Comparison of ENCODE assay signal across 19 cellular contexts in genomic region chr5:59089767-59090166, GRCh38.
DNase-seq lines count a peak whose midpoint lies in the region; ATAC-seq and TF ChIP-seq lines count a peak whose summit lies in the region.
"Had no signal": no experiment of that assay in that cellular context is flagged by ENCODE, and none has a peak within 500 bp of the region (broad histone marks: within the 10 kb centered on the region; RNA-seq: fewer than 3 reads in every experiment).

No MANE protein-coding gene starts in this region.

- H3K4me2 ChIP-seq in hepatocyte: peak overlapping the region; percentile 19
- H3K4me2 ChIP-seq: BLaER1 treated with 17β-estradiol and CSF1 and Interleukin-3, amounts not matched to agents 10 nM and 100 nM; GM23338 had no signal

- H3K4me3 ChIP-seq in BE2C (ENCODE audit: low read depth, low read length): peak overlapping the region; percentile 39
- H3K4me3 ChIP-seq in choroid plexus epithelial cell (ENCODE audit: low read depth, low read length): no peak overlapping the region
- no peak overlapping the region for H3K4me3 ChIP-seq in hepatocyte
- no peak overlapping the region for H3K4me3 ChIP-seq in sigmoid colon
- H3K4me3 ChIP-seq: BLaER1 treated with 17β-estradiol and CSF1 and Interleukin-3, amounts not matched to agents 10 nM and 100 nM; GM12878; GM23338 had no signal

- H3K27ac ChIP-seq in hepatocyte: peak overlapping the region; percentile 52
- H3K27ac ChIP-seq in sigmoid colon: peak overlapping the region in 3 of 4 donors; percentile 8 to 74 (median 60)
- H3K27ac ChIP-seq: BLaER1 treated with 17β-estradiol and CSF1 and Interleukin-3, amounts not matched to agents 10 nM and 100 nM had no signal

- no peak overlapping the region for H2AFZ ChIP-seq in hepatocyte
- H2AFZ ChIP-seq: GM23338 had no signal

- TF ChIP-seq CTCF in BE2C (IDR thresholded peaks at IDR 0.05; ENCODE audit: low read depth, low read length) (no peak), choroid plexus epithelial cell (conservative IDR thresholded peaks at IDR 0.05; ENCODE audit: low read depth, low read length) (no peak), hepatocyte (IDR thresholded peaks at IDR 0.05; ENCODE audit: poor library complexity) (no peak), sigmoid colon (IDR thresholded peaks at IDR 0.05) (no peak)

- H3K4me1 ChIP-seq in BE2C: peaks cover 25% of the 10 kb centered on the region
- H3K4me1 ChIP-seq in hepatocyte (ENCODE audit: insufficient read depth): peaks cover 7% of the 10 kb centered on the region
- peaks cover 0 to 62% (median 34%) of the 10 kb centered on the region in 4 donors for H3K4me1 ChIP-seq in sigmoid colon
- H3K4me1 ChIP-seq: BLaER1 treated with 17β-estradiol and CSF1 and Interleukin-3, amounts not matched to agents 10 nM and 100 nM had no signal

- no peak for ATAC-seq in HG03378 (IDR thresholded peaks at IDR 0.05; ENCODE audit: unreplicated experiment)
- ATAC-seq: GM12878, GM23338, HCT116 had no signal

- TF ChIP-seq EP300 in sigmoid colon (IDR thresholded peaks at IDR 0.05): no peak

- no peaks in the 10 kb centered on the region for H3K79me2 ChIP-seq in hepatocyte

- no peaks in the 10 kb centered on the region for H3K9me3 ChIP-seq in BE2C
- H3K9me3 ChIP-seq in hepatocyte (ENCODE audit: low read depth): no peaks in the 10 kb centered on the region
- H3K9me3 ChIP-seq in sigmoid colon: no peaks in the 10 kb centered on the region
- H3K9me3 ChIP-seq: BLaER1 treated with 17β-estradiol and CSF1 and Interleukin-3, amounts not matched to agents 10 nM and 100 nM had no signal

- WGBS in hepatocyte (ENCODE audit: low lambda C conversion rate, missing lambda C conversion rate): 69% methylated on average over 3 of the region's 3 CpGs
- 92 to 95% methylated on average over 3 of the region's 3 CpGs for WGBS in sigmoid colon, 2 donors

- intact Hi-C loops in sigmoid colon (cut with DNase I): loop anchor here (5.0 kb wide), 2 partner anchors 38 to 52 kb away; no protein-coding TSS in a partner anchor

- H3K27me3 ChIP-seq in BE2C (no peaks in the 10 kb centered on the region), hepatocyte (no peaks in the 10 kb centered on the region), sigmoid colon (no peaks in the 10 kb centered on the region)
- H3K27me3 ChIP-seq: BLaER1 treated with 17β-estradiol and CSF1 and Interleukin-3, amounts not matched to agents 10 nM and 100 nM had no signal

- no peak for DNase-seq in BE2C
- DNase-seq in choroid plexus epithelial cell (ENCODE audit: low read depth): peak; percentile 30
- no peak for DNase-seq in hepatocyte (ENCODE audit: low spot score)
- DNase-seq in sigmoid colon: no peak
- DNase-seq in OCI-M2 (lab: John Stamatoyannopoulos, UW; ENCODE audit: unreplicated experiment): no peak
- no peak for DNase-seq in SIG-M5 (lab: John Stamatoyannopoulos, UW)
- no peak for DNase-seq in LoVo (ENCODE audit: low spot score)
- DNase-seq: CD4-positive, alpha-beta T cell; CD8-positive, alpha-beta memory T cell; DMS 273 treated with DMSO at 0.1 percent for 48 hours; DMS79; EL; GDM1; H9 had no signal

- no peaks in the 10 kb centered on the region for H3K36me3 ChIP-seq in BE2C
- H3K36me3 ChIP-seq in hepatocyte (replicated peaks; ENCODE audit: insufficient read depth, low read depth): no peaks in the 10 kb centered on the region
- H3K36me3 ChIP-seq in sigmoid colon: no peaks in the 10 kb centered on the region
- H3K36me3 ChIP-seq: BLaER1 treated with 17β-estradiol and CSF1 and Interleukin-3, amounts not matched to agents 10 nM and 100 nM had no signal

- H4K20me1 ChIP-seq in hepatocyte (ENCODE audit: insufficient read depth, poor library complexity, severe bottlenecking): no peaks in the 10 kb centered on the region
- H4K20me1 ChIP-seq: BLaER1 treated with 17β-estradiol and CSF1 and Interleukin-3, amounts not matched to agents 10 nM and 100 nM had no signal

- H3K9me2 ChIP-seq in hepatocyte (replicated peaks; ENCODE audit: insufficient read depth): no peaks in the 10 kb centered on the region

- TF ChIP-seq POLR2A in sigmoid colon (IDR thresholded peaks at IDR 0.05): no peak
